Comparison of ENCODE assay signal across 11 cellular contexts in genomic region chr6:42118162-42119001, GRCh38. TPM values are rescaled to one million over a fixed set of nuclear protein-coding genes. Genes with fewer than 3 reads are reported as not detected.
DNase-seq lines count a peak whose midpoint lies in the region; ATAC-seq and TF ChIP-seq lines count a peak whose summit lies in the region.
"Had no signal": no experiment of that assay in that cellular context is flagged by ENCODE, and none has a peak within 500 bp of the region (broad histone marks: within the 10 kb centered on the region; RNA-seq: fewer than 3 reads in every experiment).

No MANE protein-coding gene starts in this region.

- TF ChIP-seq CTCF in RWPE2 (IDR thresholded peaks at IDR 0.05; ENCODE audit: poor library complexity, severe bottlenecking): no peak

- no peaks in the 10 kb centered on the region for H3K9me3 ChIP-seq in RWPE2 (ENCODE audit: severe bottlenecking)
- H3K9me3 ChIP-seq in skeletal muscle tissue (ENCODE audit: control insufficient read depth in 3 of 3, low read length in 3 of 3): no peaks in the 10 kb centered on the region
- H3K9me3 ChIP-seq: uterus had no signal

- H3K9ac ChIP-seq in skeletal muscle tissue (ENCODE audit: low read depth in 1 of 3, low read length in 3 of 3): peak overlapping the region; percentile 2 to 67 (median 57)

- H3K36me3 ChIP-seq in H7 (replicated peaks; ENCODE audit: control insufficient read depth, insufficient read depth, low read length): no peaks in the 10 kb centered on the region; the same call in none of the 2 replicates
- peaks cover 33% of the 10 kb centered on the region for H3K36me3 ChIP-seq in RWPE2 (ENCODE audit: low read depth)
- no peaks in the 10 kb centered on the region for H3K36me3 ChIP-seq in skeletal muscle tissue (ENCODE audit: control insufficient read depth in 3 of 3, insufficient read depth in 3 of 3, low read length in 3 of 3)
- H3K36me3 ChIP-seq: uterus had no signal

- intact Hi-C loops in left cardiac atrium (cut with DNase I): no loop called here

- H3K4me3 ChIP-seq in H7 (ENCODE audit: insufficient read depth, low read depth, low read length) (no peak overlapping the region), RWPE2 (ENCODE audit: severe bottlenecking) (no peak overlapping the region), skeletal muscle tissue (ENCODE audit: low read length in 3 of 3) (peak overlapping the region in 1 of 3 donors; percentile 19)
- H3K4me3 ChIP-seq: uterus had no signal

- H3K27ac ChIP-seq in RWPE2 (ENCODE audit: poor library complexity, severe bottlenecking) (peak overlapping the region; percentile 52), skeletal muscle tissue (ENCODE audit: low read depth, low read length) (no peak overlapping the region)
- H3K27ac ChIP-seq: uterus had no signal

- H3K27me3 ChIP-seq in H7 (ENCODE audit: control insufficient read depth, insufficient read depth, low read length) (no peaks in the 10 kb centered on the region), RWPE2 (ENCODE audit: insufficient read depth, poor library complexity, severe bottlenecking) (no peaks in the 10 kb centered on the region), skeletal muscle tissue (ENCODE audit: control insufficient read depth in 3 of 3, insufficient read depth in 3 of 3, low read length in 3 of 3) (no peaks in the 10 kb centered on the region)
- H3K27me3 ChIP-seq: uterus had no signal

- H3K4me1 ChIP-seq in RWPE2 (ENCODE audit: insufficient read depth, poor library complexity, severe bottlenecking) (peaks cover 48% of the 10 kb centered on the region), skeletal muscle tissue (ENCODE audit: control insufficient read depth in 3 of 3, insufficient read depth in 3 of 3, low read length in 3 of 3) (peaks cover 8 to 10% (median 8%) of the 10 kb centered on the region in 3 donors)
- H3K4me1 ChIP-seq: uterus had no signal

- ATAC-seq in RWPE2 (ENCODE audit: low read depth): peak; percentile 73
- ATAC-seq in left cardiac atrium: peak; percentile 88 to 92

- DNase-seq in H7 (peak; percentile 39), RWPE2 (ENCODE audit: low spot score) (no peak), left cardiac atrium (peak; percentile 51), NCI-H2081 treated with DMSO at 0.1 percent for 48 hours (lab: John Stamatoyannopoulos, UW) (no peak), NCI-H446 (lab: John Stamatoyannopoulos, UW) (no peak)
- no peak for DNase-seq in stimulated activated CD4-positive, alpha-beta T cell treated with anti-CD3 and anti-CD28 coated beads, Interleukin-4, amount 100 ng/mL, for 1 hour
- DNase-seq in effector CD4-positive, alpha-beta T cell: no peak
- DNase-seq: T-helper 1 cell, uterus had no signal

RNA-seq across cellular contexts. Expression of gene C6orf132, which starts 24.0 kb away (rescaled TPM):
- 4.7 and 11.3 TPM in 2 replicates for total RNA-seq in H7 (2014; rRNA removed; shearing (Covaris generic))
- total RNA-seq in left cardiac atrium (1 to 10 TPM; 1.5 to 2.6 TPM), skeletal muscle tissue (under 0.01 TPM)

RNA-seq across cellular contexts. Expression of gene GUCA1A, which starts 54.8 kb away (rescaled TPM):
- 13.2 and 20.8 TPM in 2 replicates for total RNA-seq in H7 (2014; rRNA removed; shearing (Covaris generic))
- total RNA-seq in left cardiac atrium (not detected), skeletal muscle tissue (not detected)
- total RNA-seq: LHCN-M2 had no signal

Comparison
In these comparisons a context has a peak if more than half of its experiments do, and no peak if none do; other contexts are left out.
1. DNase-seq: peak in H7 (single experiment) and left cardiac atrium (single experiment); none in RWPE2 (single experiment), stimulated activated CD4-positive, alpha-beta T cell treated with anti-CD3 and anti-CD28 coated beads, Interleukin-4, amount 100 ng/mL, for 1 hour (single experiment), NCI-H2081 treated with DMSO at 0.1 percent for 48 hours (single experiment), NCI-H446 (0 of 2) and effector CD4-positive, alpha-beta T cell (single experiment).
2. RNA of gene GUCA1A, which starts 54.8 kb away (total RNA-seq): 13.2 to 20.8 TPM in H7; not detected in left cardiac atrium and not detected in skeletal muscle tissue (single experiment); every median in the first group is over 10 times any median in the second.